In the genomic region with DNA sequence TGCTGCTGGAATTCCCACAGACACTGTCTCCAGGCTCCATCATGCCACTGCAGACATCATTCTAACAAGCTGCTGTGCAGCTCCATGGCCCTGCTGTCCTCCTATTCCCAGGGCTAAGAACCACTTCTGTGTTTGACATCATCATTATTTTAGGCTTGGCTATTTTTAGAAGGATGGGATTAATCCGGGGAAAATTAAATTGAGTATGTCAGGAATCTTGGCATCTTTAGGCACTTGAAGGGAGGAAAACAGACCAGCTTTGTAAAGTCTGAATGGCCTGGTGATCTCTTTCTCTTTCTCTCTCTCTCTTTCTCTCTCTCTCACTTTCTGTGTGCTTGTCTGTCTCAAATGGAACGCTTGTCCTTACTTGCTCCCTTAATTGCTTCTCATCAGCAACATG, we compare ENCODE assay signal across 19 cellular contexts.
DNase-seq lines count a peak whose midpoint lies in the region; ATAC-seq and TF ChIP-seq lines count a peak whose summit lies in the region.
"Had no signal": no experiment of that assay in that cellular context is flagged by ENCODE, and none has a peak within 500 bp of the region (broad histone marks: within the 10 kb centered on the region; RNA-seq: fewer than 3 reads in every experiment).

No MANE protein-coding gene starts in this region.

- DNase-seq in SHP77 (lab: John Stamatoyannopoulos, UW) = peak; percentile 17
- DNase-seq in SHP77 treated with DMSO at 0.1 percent for 48 hours (lab: John Stamatoyannopoulos, UW) = no peak
- DNase-seq in NCI-H524 treated with DMSO at 0.1 percent for 48 hours (lab: John Stamatoyannopoulos, UW) = peak; percentile 69
- DNase-seq in heart right ventricle = peak in 1 of 2 donors; percentile 12
- DNase-seq in thyroid gland = no peak
- no peak for DNase-seq in islet precursor cell
- DNase-seq in activated effector memory CD4-positive, alpha-beta T cell treated with Interleukin-2 at 50 U/mL for 16 hours = no peak
- DNase-seq: activated CD8-positive, alpha-beta T cell treated with anti-CD3 and anti-CD28 coated beads for 36 hours; central memory CD4-positive, alpha-beta T cell; GDM1; KBM-7; naive B cell; NCI-H1048; NCI-H526 treated with DMSO at 0.1 percent for 48 hours; stimulated activated naive CD8-positive, alpha-beta T cell treated with anti-CD3 and anti-CD28 coated beads, Interleukin-15, Interleukin-2, amounts not matched to agents 100 U/mL and 50 U/mL, for 24 hours; T-cell had no signal

- H3K27ac Mint-ChIP-seq in activated T-helper 17 cell treated with anti-CD3 and anti-CD28 coated beads, Interleukin-2, amount 50 U/mL, for 72 hours = no peak overlapping the region
- H3K27ac Mint-ChIP-seq: activated CD8-positive, alpha-beta T cell treated with anti-CD3 and anti-CD28 coated beads for 36 hours; naive B cell; T-cell had no signal

- no peak overlapping the region for H3K4me3 ChIP-seq in heart right ventricle
- no peak overlapping the region for H3K4me3 ChIP-seq in thyroid gland (replicated peaks in 1 of 3)

- H3K4me3 Mint-ChIP-seq in activated T-helper 17 cell treated with anti-CD3 and anti-CD28 coated beads, Interleukin-2, amount 50 U/mL, for 72 hours = no peak overlapping the region
- H3K4me3 Mint-ChIP-seq: activated CD8-positive, alpha-beta T cell treated with anti-CD3 and anti-CD28 coated beads for 36 hours; naive B cell; T-cell had no signal

- peaks cover 12% of the 10 kb centered on the region for H3K9me3 Mint-ChIP-seq in activated T-helper 17 cell treated with anti-CD3 and anti-CD28 coated beads, Interleukin-2, amount 50 U/mL, for 72 hours

- H3K27me3 ChIP-seq in heart right ventricle (no peaks in the 10 kb centered on the region), thyroid gland (no peaks in the 10 kb centered on the region)

- H3K4me1 Mint-ChIP-seq in activated T-helper 17 cell treated with anti-CD3 and anti-CD28 coated beads, Interleukin-2, amount 50 U/mL, for 72 hours = no peaks in the 10 kb centered on the region
- H3K4me1 Mint-ChIP-seq: naive B cell, T-cell had no signal

- H3K36me3 ChIP-seq in heart right ventricle (no peaks in the 10 kb centered on the region), thyroid gland (no peaks in the 10 kb centered on the region)

- no peak for TF ChIP-seq CTCF in heart right ventricle (IDR thresholded peaks at IDR 0.05)
- no peak for TF ChIP-seq CTCF in thyroid gland (IDR thresholded peaks at IDR 0.05)

- TF ChIP-seq POLR2A in thyroid gland (IDR thresholded peaks at IDR 0.05) = no peak

- peak; percentile 80 to 99 (median 94) for ATAC-seq in heart right ventricle
- ATAC-seq in activated T-helper 17 cell treated with anti-CD3 and anti-CD28 coated beads, Interleukin-2, amount 50 U/mL, for 72 hours (replicated peaks) = no peak
- ATAC-seq: activated CD8-positive, alpha-beta T cell treated with anti-CD3 and anti-CD28 coated beads for 36 hours; stimulated activated naive CD8-positive, alpha-beta T cell treated with anti-CD3 and anti-CD28 coated beads, Interleukin-15, Interleukin-2, amounts not matched to agents 100 U/mL and 50 U/mL, for 24 hours; T-cell had no signal

- no peaks in the 10 kb centered on the region for H3K36me3 Mint-ChIP-seq in activated T-helper 17 cell treated with anti-CD3 and anti-CD28 coated beads, Interleukin-2, amount 50 U/mL, for 72 hours (ENCODE audit: low read depth)
- H3K36me3 Mint-ChIP-seq: naive B cell, T-cell had no signal

- peaks cover 0 to 6% (median 0%) of the 10 kb centered on the region in 11 donors for H3K9me3 ChIP-seq in heart right ventricle
- H3K9me3 ChIP-seq in thyroid gland = no peaks in the 10 kb centered on the region

- H3K27ac ChIP-seq in heart right ventricle (peak overlapping the region in 6 of 10 donors; percentile 23 to 61 (median 32)), thyroid gland (no peak overlapping the region)
- H3K27ac ChIP-seq: HL-60, VCaP had no signal

- H3K4me1 ChIP-seq in heart right ventricle (peaks cover 0 to 20% (median 6%) of the 10 kb centered on the region in 9 donors), thyroid gland (no peaks in the 10 kb centered on the region)

- intact Hi-C loops in heart right ventricle (cut with DNase I) = no loop called here
- intact Hi-C loops in thyroid gland (cut with DNase I) = no loop called here

- H3K27me3 Mint-ChIP-seq in activated T-helper 17 cell treated with anti-CD3 and anti-CD28 coated beads, Interleukin-2, amount 50 U/mL, for 72 hours = no peaks in the 10 kb centered on the region
- H3K27me3 Mint-ChIP-seq: activated CD8-positive, alpha-beta T cell treated with anti-CD3 and anti-CD28 coated beads for 36 hours; naive B cell; T-cell had no signal

- WGBS in heart right ventricle, 2 donors = 8 to 14% methylated on average over 2 of the region's 2 CpGs
- WGBS in thyroid gland, 2 donors = 57 to 68% methylated on average over 2 of the region's 2 CpGs

Comparison
In these comparisons a context has a peak if more than half of its experiments do, and no peak if none do; other contexts are left out.
1. DNase-seq: peak in SHP77 (2 of 2) and NCI-H524 treated with DMSO at 0.1 percent for 48 hours (single experiment); none in SHP77 treated with DMSO at 0.1 percent for 48 hours (single experiment), thyroid gland (0 of 2), islet precursor cell (single experiment) and activated effector memory CD4-positive, alpha-beta T cell treated with Interleukin-2 at 50 U/mL for 16 hours (single experiment).
2. H3K27ac ChIP-seq: peak in heart right ventricle (6 of 10); none in thyroid gland (0 of 3).